Comparison of ENCODE assay signal across 2 cellular contexts in genomic region chr6:105952762-105953700, GRCh38.
TF ChIP-seq lines count a peak whose summit lies in the region.

No MANE protein-coding gene starts in this region.

TF ChIP-seq in SK-N-SH, 30 proteins besides CTCF, POLR2A, EP300 and RAD21 (continued from another document):
- TF ChIP-seq, protein P1, sequence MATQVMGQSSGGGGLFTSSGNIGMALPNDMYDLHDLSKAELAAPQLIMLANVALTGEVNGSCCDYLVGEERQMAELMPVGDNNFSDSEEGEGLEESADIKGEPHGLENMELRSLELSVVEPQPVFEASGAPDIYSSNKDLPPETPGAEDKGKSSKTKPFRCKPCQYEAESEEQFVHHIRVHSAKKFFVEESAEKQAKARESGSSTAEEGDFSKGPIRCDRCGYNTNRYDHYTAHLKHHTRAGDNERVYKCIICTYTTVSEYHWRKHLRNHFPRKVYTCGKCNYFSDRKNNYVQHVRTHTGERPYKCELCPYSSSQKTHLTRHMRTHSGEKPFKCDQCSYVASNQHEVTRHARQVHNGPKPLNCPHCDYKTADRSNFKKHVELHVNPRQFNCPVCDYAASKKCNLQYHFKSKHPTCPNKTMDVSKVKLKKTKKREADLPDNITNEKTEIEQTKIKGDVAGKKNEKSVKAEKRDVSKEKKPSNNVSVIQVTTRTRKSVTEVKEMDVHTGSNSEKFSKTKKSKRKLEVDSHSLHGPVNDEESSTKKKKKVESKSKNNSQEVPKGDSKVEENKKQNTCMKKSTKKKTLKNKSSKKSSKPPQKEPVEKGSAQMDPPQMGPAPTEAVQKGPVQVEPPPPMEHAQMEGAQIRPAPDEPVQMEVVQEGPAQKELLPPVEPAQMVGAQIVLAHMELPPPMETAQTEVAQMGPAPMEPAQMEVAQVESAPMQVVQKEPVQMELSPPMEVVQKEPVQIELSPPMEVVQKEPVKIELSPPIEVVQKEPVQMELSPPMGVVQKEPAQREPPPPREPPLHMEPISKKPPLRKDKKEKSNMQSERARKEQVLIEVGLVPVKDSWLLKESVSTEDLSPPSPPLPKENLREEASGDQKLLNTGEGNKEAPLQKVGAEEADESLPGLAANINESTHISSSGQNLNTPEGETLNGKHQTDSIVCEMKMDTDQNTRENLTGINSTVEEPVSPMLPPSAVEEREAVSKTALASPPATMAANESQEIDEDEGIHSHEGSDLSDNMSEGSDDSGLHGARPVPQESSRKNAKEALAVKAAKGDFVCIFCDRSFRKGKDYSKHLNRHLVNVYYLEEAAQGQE (IDR thresholded peaks at IDR 0.05; ENCODE audit: low read depth, low read length), result no peak
- TF ChIP-seq, protein P2, sequence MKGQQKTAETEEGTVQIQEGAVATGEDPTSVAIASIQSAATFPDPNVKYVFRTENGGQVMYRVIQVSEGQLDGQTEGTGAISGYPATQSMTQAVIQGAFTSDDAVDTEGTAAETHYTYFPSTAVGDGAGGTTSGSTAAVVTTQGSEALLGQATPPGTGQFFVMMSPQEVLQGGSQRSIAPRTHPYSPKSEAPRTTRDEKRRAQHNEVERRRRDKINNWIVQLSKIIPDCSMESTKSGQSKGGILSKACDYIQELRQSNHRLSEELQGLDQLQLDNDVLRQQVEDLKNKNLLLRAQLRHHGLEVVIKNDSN (IDR thresholded peaks at IDR 0.05; ENCODE audit: borderline replicate concordance, low read depth), result no peak
- TF ChIP-seq FOXJ3 (CRISPR knock-in tag; IDR thresholded peaks at IDR 0.05) (no peak), MXI1 (IDR thresholded peaks at IDR 0.05; ENCODE audit: low read depth, low read length) (no peak), NRF1 (IDR thresholded peaks at IDR 0.05; ENCODE audit: low read depth, low read length) (no peak), SMC3 (IDR thresholded peaks at IDR 0.05; ENCODE audit: low read depth, low read length) (no peak), TEAD4 (IDR thresholded peaks at IDR 0.05; ENCODE audit: borderline replicate concordance, insufficient read depth) (no peak), SIN3A (IDR thresholded peaks at IDR 0.05; ENCODE audit: borderline replicate concordance, low read depth, low read length) (no peak)
- TF ChIP-seq, protein P3, sequence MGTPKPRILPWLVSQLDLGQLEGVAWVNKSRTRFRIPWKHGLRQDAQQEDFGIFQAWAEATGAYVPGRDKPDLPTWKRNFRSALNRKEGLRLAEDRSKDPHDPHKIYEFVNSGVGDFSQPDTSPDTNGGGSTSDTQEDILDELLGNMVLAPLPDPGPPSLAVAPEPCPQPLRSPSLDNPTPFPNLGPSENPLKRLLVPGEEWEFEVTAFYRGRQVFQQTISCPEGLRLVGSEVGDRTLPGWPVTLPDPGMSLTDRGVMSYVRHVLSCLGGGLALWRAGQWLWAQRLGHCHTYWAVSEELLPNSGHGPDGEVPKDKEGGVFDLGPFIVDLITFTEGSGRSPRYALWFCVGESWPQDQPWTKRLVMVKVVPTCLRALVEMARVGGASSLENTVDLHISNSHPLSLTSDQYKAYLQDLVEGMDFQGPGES (IDR thresholded peaks at IDR 0.05; ENCODE audit: low read depth, low read length), result no peak
- TF ChIP-seq, protein P4, sequence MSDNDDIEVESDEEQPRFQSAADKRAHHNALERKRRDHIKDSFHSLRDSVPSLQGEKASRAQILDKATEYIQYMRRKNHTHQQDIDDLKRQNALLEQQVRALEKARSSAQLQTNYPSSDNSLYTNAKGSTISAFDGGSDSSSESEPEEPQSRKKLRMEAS (IDR thresholded peaks at IDR 0.05; ENCODE audit: low read depth), result no peak

TF ChIP-seq in SK-N-SH treated with all-trans-retinoic acid at 6 μM for 48 hours, 23 proteins besides CTCF, POLR2A, EP300 and RAD21 (continued from another document):
- TF ChIP-seq PATZ1 (CRISPR knock-in tag; IDR thresholded peaks at IDR 0.05; ENCODE audit: borderline replicate concordance), result no peak
- no peak for TF ChIP-seq ZNF8 (CRISPR knock-in tag; IDR thresholded peaks at IDR 0.05)
- TF ChIP-seq ZFP30 (CRISPR knock-in tag; IDR thresholded peaks at IDR 0.05), result no peak
- TF ChIP-seq ZFP3 (CRISPR knock-in tag; IDR thresholded peaks at IDR 0.05), result no peak
- TF ChIP-seq OSR1 (CRISPR knock-in tag; IDR thresholded peaks at IDR 0.05), result no peak
- TF ChIP-seq CSDC2 (CRISPR knock-in tag; IDR thresholded peaks at IDR 0.05), result no peak
- no peak for TF ChIP-seq ARNTL (CRISPR knock-in tag; IDR thresholded peaks at IDR 0.05; ENCODE audit: borderline replicate concordance, low read depth)
- TF ChIP-seq PPARA (CRISPR knock-in tag; IDR thresholded peaks at IDR 0.05; ENCODE audit: borderline replicate concordance), result no peak
- no peak for TF ChIP-seq ZC3H10 (CRISPR knock-in tag; IDR thresholded peaks at IDR 0.05)
- TF ChIP-seq, protein P5, sequence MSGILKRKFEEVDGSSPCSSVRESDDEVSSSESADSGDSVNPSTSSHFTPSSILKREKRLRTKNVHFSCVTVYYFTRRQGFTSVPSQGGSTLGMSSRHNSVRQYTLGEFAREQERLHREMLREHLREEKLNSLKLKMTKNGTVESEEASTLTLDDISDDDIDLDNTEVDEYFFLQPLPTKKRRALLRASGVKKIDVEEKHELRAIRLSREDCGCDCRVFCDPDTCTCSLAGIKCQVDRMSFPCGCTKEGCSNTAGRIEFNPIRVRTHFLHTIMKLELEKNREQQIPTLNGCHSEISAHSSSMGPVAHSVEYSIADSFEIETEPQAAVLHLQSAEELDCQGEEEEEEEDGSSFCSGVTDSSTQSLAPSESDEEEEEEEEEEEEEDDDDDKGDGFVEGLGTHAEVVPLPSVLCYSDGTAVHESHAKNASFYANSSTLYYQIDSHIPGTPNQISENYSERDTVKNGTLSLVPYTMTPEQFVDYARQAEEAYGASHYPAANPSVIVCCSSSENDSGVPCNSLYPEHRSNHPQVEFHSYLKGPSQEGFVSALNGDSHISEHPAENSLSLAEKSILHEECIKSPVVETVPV (CRISPR knock-in tag; IDR thresholded peaks at IDR 0.05), result no peak
TF ChIP-seq in SK-N-SH treated with all-trans-retinoic acid at 6 μM for 48 hours: peak in this region for 0.
